10 cellular contexts compared by ENCODE assay signal in genomic region chr13:23715092-23715761, GRCh38.
"Had no signal": no experiment of that assay in that cellular context is flagged by ENCODE, and none has a peak within 500 bp of the region (broad histone marks: within the 10 kb centered on the region; RNA-seq: fewer than 3 reads in every experiment).

No MANE protein-coding gene starts in this region.

- H3K9me3 ChIP-seq: gastroesophageal sphincter, stomach, thoracic aorta had no signal

- DNase-seq: activated CD4-positive, CD25-positive, alpha-beta regulatory T cell treated with anti-CD3 and anti-CD28 coated beads, Interleukin-2, amount 50 U/mL, for 72 hours; activated gamma-delta T cell; activated T-cell treated with anti-CD3 and anti-CD28 coated beads, Interleukin-2, amount 50 U/mL, for 4 hours; amygdala; brain microvascular endothelial cell; effector memory CD8-positive, alpha-beta T cell; stimulated activated CD4-positive, alpha-beta T cell treated with anti-CD3 and anti-CD28 coated beads, Interleukin-4, amount 100 ng/mL, for 1 hour had no signal

- ATAC-seq: activated T-cell treated with anti-CD3 and anti-CD28 coated beads, Interleukin-2, amount 50 U/mL, for 4 hours; effector memory CD8-positive, alpha-beta T cell; gastroesophageal sphincter had no signal

- H3K4me3 ChIP-seq: gastroesophageal sphincter, stomach, thoracic aorta had no signal

- H3K27me3 ChIP-seq: brain microvascular endothelial cell, gastroesophageal sphincter, stomach had no signal

- H3K27ac ChIP-seq: brain microvascular endothelial cell, gastroesophageal sphincter, stomach, thoracic aorta had no signal

- H3K4me1 ChIP-seq: gastroesophageal sphincter, stomach had no signal

- H3K36me3 ChIP-seq: brain microvascular endothelial cell, gastroesophageal sphincter, stomach, thoracic aorta had no signal
